Comparison of ENCODE assay signal across 19 cellular contexts in genomic region chr22:40684728-40685127, GRCh38. TPM values are rescaled to one million over a fixed set of nuclear protein-coding genes. Genes with fewer than 3 reads are reported as not detected.
DNase-seq lines count a peak whose midpoint lies in the region; ATAC-seq and TF ChIP-seq lines count a peak whose summit lies in the region.
"Had no signal": no experiment of that assay in that cellular context is flagged by ENCODE, and none has a peak within 500 bp of the region (broad histone marks: within the 10 kb centered on the region; RNA-seq: fewer than 3 reads in every experiment).

No MANE protein-coding gene starts in this region.

- H3K4me1 Mint-ChIP-seq in activated naive CD4-positive, alpha-beta T cell treated with anti-CD3 and anti-CD28 coated beads, Interleukin-2, amount 50 U/mL, for 24 hours, result peaks cover 16% of the 10 kb centered on the region
- H3K4me1 Mint-ChIP-seq in WTC11, result peaks cover 69% of the 10 kb centered on the region
- peaks cover 23% of the 10 kb centered on the region for H3K4me1 Mint-ChIP-seq in stimulated activated memory B cell treated with anti-CD40 and anti-IgM and Interleukin-4, amounts not matched to agents 10 μg/mL and 1 μg/mL and 100 μg/mL, for 72 hours

- TF ChIP-seq CTCF in WTC11 (IDR thresholded peaks at IDR 0.05) (no peak), prostate gland (IDR thresholded peaks at IDR 0.05) (no peak)

- no peak overlapping the region for H3K4me3 Mint-ChIP-seq in activated naive CD4-positive, alpha-beta T cell treated with anti-CD3 and anti-CD28 coated beads, Interleukin-2, amount 50 U/mL, for 24 hours
- peak overlapping the region; percentile 55 for H3K4me3 Mint-ChIP-seq in WTC11
- H3K4me3 Mint-ChIP-seq in stimulated activated memory B cell treated with anti-CD40 and anti-IgM and Interleukin-4, amounts not matched to agents 10 μg/mL and 1 μg/mL and 100 μg/mL, for 72 hours, result no peak overlapping the region
- H3K4me3 Mint-ChIP-seq: dendritic cell treated with granulocyte-macrophage colony-stimulating factor and Interleukin-4, amounts not matched to agents 40 ng/mL and 50 ng/mL, for 4 days had no signal

- no peak for DNase-seq in activated naive CD4-positive, alpha-beta T cell treated with anti-CD3 and anti-CD28 coated beads, Interleukin-2, amount 50 U/mL, for 16 hours
- peak; percentile 64 for DNase-seq in WTC11 (ENCODE audit: low spot score)
- DNase-seq in AG08396 (ENCODE audit: low spot score), result no peak
- DNase-seq in prostate gland (ENCODE audit: low spot score), result no peak
- no peak for DNase-seq in KBM-7
- DNase-seq: amygdala; DMS 273 treated with DMSO at 0.1 percent for 48 hours; mucosa of descending colon; NCI-H1048; RPMI8226; stimulated activated CD4-positive, alpha-beta T cell treated with anti-CD3 and anti-CD28 coated beads, Interleukin-1b, Interleukin-23, amount 100 ng/mL, for 48 hours; T-helper 9 cell; uterus had no signal

- peak overlapping the region; percentile 23 for H3K27ac Mint-ChIP-seq in activated naive CD4-positive, alpha-beta T cell treated with anti-CD3 and anti-CD28 coated beads, Interleukin-2, amount 50 U/mL, for 24 hours
- H3K27ac Mint-ChIP-seq in WTC11, result peak overlapping the region; percentile 86
- H3K27ac Mint-ChIP-seq in stimulated activated memory B cell treated with anti-CD40 and anti-IgM and Interleukin-4, amounts not matched to agents 10 μg/mL and 1 μg/mL and 100 μg/mL, for 72 hours, result peak overlapping the region; percentile 22
- H3K27ac Mint-ChIP-seq: dendritic cell treated with granulocyte-macrophage colony-stimulating factor and Interleukin-4, amounts not matched to agents 40 ng/mL and 50 ng/mL, for 4 days had no signal

- H3K9me3 Mint-ChIP-seq in activated naive CD4-positive, alpha-beta T cell treated with anti-CD3 and anti-CD28 coated beads, Interleukin-2, amount 50 U/mL, for 24 hours, result no peaks in the 10 kb centered on the region
- H3K9me3 Mint-ChIP-seq in WTC11, result no peaks in the 10 kb centered on the region; the same call in 1 of the 2 replicates
- H3K9me3 Mint-ChIP-seq in stimulated activated memory B cell treated with anti-CD40 and anti-IgM and Interleukin-4, amounts not matched to agents 10 μg/mL and 1 μg/mL and 100 μg/mL, for 72 hours, result no peaks in the 10 kb centered on the region
- H3K9me3 Mint-ChIP-seq: dendritic cell treated with granulocyte-macrophage colony-stimulating factor and Interleukin-4, amounts not matched to agents 40 ng/mL and 50 ng/mL, for 4 days; immature natural killer cell had no signal

- peak; percentile 76 for ATAC-seq in WTC11
- no peak for ATAC-seq in stimulated activated memory B cell treated with anti-CD40 and anti-IgM and Interleukin-4, amounts not matched to agents 10 μg/mL and 1 μg/mL and 100 μg/mL, for 72 hours
- ATAC-seq: mucosa of descending colon had no signal

- intact Hi-C loops in prostate gland (cut with DNase I), result loop anchor here (5.0 to 10.0 kb wide), 2 partner anchors 83 to 210 kb away; no protein-coding TSS in a partner anchor

- H3K36me3 Mint-ChIP-seq in activated naive CD4-positive, alpha-beta T cell treated with anti-CD3 and anti-CD28 coated beads, Interleukin-2, amount 50 U/mL, for 24 hours, result no peaks in the 10 kb centered on the region
- H3K36me3 Mint-ChIP-seq in WTC11, result no peaks in the 10 kb centered on the region
- H3K36me3 Mint-ChIP-seq in stimulated activated memory B cell treated with anti-CD40 and anti-IgM and Interleukin-4, amounts not matched to agents 10 μg/mL and 1 μg/mL and 100 μg/mL, for 72 hours, result no peaks in the 10 kb centered on the region
- H3K36me3 Mint-ChIP-seq: immature natural killer cell had no signal

- POLR2A ChIA-PET in WTC11 (lab: Charles Lee), result interaction anchor here (0.7 to 1.4 kb wide), 2 partner anchors 28 to 48 kb away, joined by 3 to 5 read pairs; partner anchors contain the start of gene MRTFA

- in situ Hi-C loops in KBM-7 (cut with MboI; ENCODE audit: low pct_unique_long_range_greater_than_20kb, low sequenced_read_pairs), result no loop called here

- WGBS in prostate gland, result 70% methylated on average over 9 of the region's 9 CpGs

- H3K4me3 ChIP-seq in iPS-11a (ENCODE audit: low read depth, low read length) (peak overlapping the region; percentile 6), prostate gland (no peak overlapping the region)
- H3K4me3 ChIP-seq: mucosa of descending colon, uterus had no signal

- H3K27me3 Mint-ChIP-seq in activated naive CD4-positive, alpha-beta T cell treated with anti-CD3 and anti-CD28 coated beads, Interleukin-2, amount 50 U/mL, for 24 hours, result peaks cover 6% of the 10 kb centered on the region
- no peaks in the 10 kb centered on the region for H3K27me3 Mint-ChIP-seq in WTC11 (ENCODE audit: low read depth)
- H3K27me3 Mint-ChIP-seq in stimulated activated memory B cell treated with anti-CD40 and anti-IgM and Interleukin-4, amounts not matched to agents 10 μg/mL and 1 μg/mL and 100 μg/mL, for 72 hours, result peaks cover 28% of the 10 kb centered on the region

- no peaks in the 10 kb centered on the region for H3K27me3 ChIP-seq in prostate gland (replicated peaks; ENCODE audit: insufficient read depth)
- H3K27me3 ChIP-seq: uterus had no signal

- H3K27ac ChIP-seq in prostate gland, result no peak overlapping the region
- H3K27ac ChIP-seq: uterus had no signal

- CTCF ChIA-PET in WTC11 (lab: Charles Lee), result interaction anchor here (0.6 to 4.5 kb wide), 7 partner anchors 13 to 214 kb away, joined by 3 to 133 read pairs (median 6); no protein-coding TSS in a partner anchor

- no peaks in the 10 kb centered on the region for H3K9me3 ChIP-seq in prostate gland
- H3K9me3 ChIP-seq: mucosa of descending colon, uterus had no signal

- H3K36me3 ChIP-seq in prostate gland, result no peaks in the 10 kb centered on the region
- H3K36me3 ChIP-seq: uterus had no signal

- TF ChIP-seq POLR2A in prostate gland (IDR thresholded peaks at IDR 0.05), result no peak

- no peaks in the 10 kb centered on the region for H3K4me1 ChIP-seq in prostate gland (replicated peaks)
- H3K4me1 ChIP-seq: uterus had no signal

TF ChIP-seq in WTC11, 78 proteins besides CTCF, POLR2A, EP300 and RAD21 (continues in another document):
- no peak for TF ChIP-seq ZNF396 (CRISPR knock-in tag; IDR thresholded peaks at IDR 0.05; ENCODE audit: borderline replicate concordance)
- TF ChIP-seq ARID4B (CRISPR knock-in tag; IDR thresholded peaks at IDR 0.05; ENCODE audit: borderline replicate concordance), result no peak
- peak; percentile 85; the same call in 1 of the 2 replicates for TF ChIP-seq FOXP4 (CRISPR knock-in tag; IDR thresholded peaks at IDR 0.05)
- TF ChIP-seq TEAD1 (CRISPR knock-in tag; IDR thresholded peaks at IDR 0.05), result peak; percentile 81; the same call in 1 of the 2 replicates
- 0 out of 2 replicates have a peak, but pooled peaks have one; percentile 57 for TF ChIP-seq NFE2L1 (CRISPR knock-in tag; IDR thresholded peaks at IDR 0.05)
- TF ChIP-seq E2F5 (CRISPR knock-in tag; IDR thresholded peaks at IDR 0.05), result no peak

RNA-seq across cellular contexts. Expression of gene MCHR1, which starts 5.4 kb away (rescaled TPM):
- total RNA-seq in WTC11 (2021), result 0.57 to 1.0 TPM (median 0.69 TPM) in 3 replicates
- under 1 TPM in 1 of 2 donors, not detected in 1; 0.45 TPM for total RNA-seq in prostate gland
- total RNA-seq: pulmonary artery endothelial cell had no signal

RNA-seq across cellular contexts. Expression of gene MRTFA, which starts 48.2 kb away (rescaled TPM):
- total RNA-seq in WTC11 (2021), result 39.7 to 49.8 TPM (median 48.4 TPM) in 3 replicates
- 100 to 1,000 TPM in 1 of 2 donors, 10 to 100 TPM in 1; 71.0 to 104 TPM for total RNA-seq in prostate gland

Comparison
In these comparisons a context has a peak if more than half of its experiments do, and no peak if none do; other contexts are left out.
1. H3K27ac Mint-ChIP-seq: peak in every context shown above with its lines; median percentile 86 in WTC11; 23 in activated naive CD4-positive, alpha-beta T cell treated with anti-CD3 and anti-CD28 coated beads, Interleukin-2, amount 50 U/mL, for 24 hours; 22 in stimulated activated memory B cell treated with anti-CD40 and anti-IgM and Interleukin-4, amounts not matched to agents 10 μg/mL and 1 μg/mL and 100 μg/mL, for 72 hours.